9 cellular contexts compared by ENCODE assay signal in genomic region chr10:113666682-113667252, GRCh38. TPM values are rescaled to one million over a fixed set of nuclear protein-coding genes. Genes with fewer than 3 reads are reported as not detected.
A peak's percentile ranks its signal among the peaks of the same experiment; 100 is the strongest.
DNase-seq lines count a peak whose midpoint lies in the region; ATAC-seq lines count a peak whose summit lies in the region.
"Had no signal": no experiment of that assay in that cellular context is flagged by ENCODE, and none has a peak within 500 bp of the region (broad histone marks: within the 10 kb centered on the region; RNA-seq: fewer than 3 reads in every experiment).

No MANE protein-coding gene starts in this region.

- H2AK5ac ChIP-seq in mesendoderm (ENCODE audit: low read length): no peak overlapping the region

- peaks cover 14% of the 10 kb centered on the region for H3K4me1 Mint-ChIP-seq in activated naive CD8-positive, alpha-beta T cell treated with anti-CD3 and anti-CD28 coated beads, Interleukin-2, amount 10 ng/mL, durations not matched to agents 7 days and 5 days
- H3K4me1 Mint-ChIP-seq: naive B cell had no signal

- no CpG with 5 or more reads among the region's 5 CpGs for WGBS in mesendoderm (ENCODE audit: extremely low coverage, insufficient coverage, low lambda C conversion rate)

- H2BK120ac ChIP-seq in mesendoderm (ENCODE audit: low read depth, low read length): no peak overlapping the region

- H3K79me1 ChIP-seq in mesendoderm (ENCODE audit: low read length): no peaks in the 10 kb centered on the region

- H3K4me1 ChIP-seq in BLaER1 treated with 17β-estradiol and CSF1 and Interleukin-3, amounts not matched to agents 10 nM and 100 nM: peaks cover 11 to 21% (median 15%) of the 10 kb centered on the region in 10 experiments; a peak in 18 of 20 replicates
- no peaks in the 10 kb centered on the region for H3K4me1 ChIP-seq in mesendoderm (ENCODE audit: control insufficient read depth, low read depth, low read length)

- no peak overlapping the region for H3K23ac ChIP-seq in mesendoderm (ENCODE audit: low read length)

- H3K4me2 ChIP-seq in BLaER1 treated with 17β-estradiol and CSF1 and Interleukin-3, amounts not matched to agents 10 nM and 100 nM: peak overlapping the region; percentile 10 to 67 (median 47); a peak in 19 of 22 replicates
- H3K4me2 ChIP-seq in mesendoderm (ENCODE audit: low read length): no peak overlapping the region

- H4K8ac ChIP-seq in mesendoderm (ENCODE audit: low read depth, low read length): no peak overlapping the region

- no peaks in the 10 kb centered on the region for H3K79me2 ChIP-seq in mesendoderm (ENCODE audit: control insufficient read depth, insufficient read depth, low read length)

- POLR2A ChIA-PET in activated naive CD8-positive, alpha-beta T cell treated with anti-CD3 and anti-CD28 coated beads, Interleukin-2, amount 10 ng/mL, durations not matched to agents 7 days and 5 days (lab: Charles Lee): interaction anchor here (0.7 to 3.7 kb wide), 2 partner anchors 8 to 14 kb away, joined by 3 to 30 read pairs; partner anchors contain the start of gene CASP7

- H3K36me3 Mint-ChIP-seq in activated naive CD8-positive, alpha-beta T cell treated with anti-CD3 and anti-CD28 coated beads, Interleukin-2, amount 10 ng/mL, durations not matched to agents 7 days and 5 days: peaks cover 3% of the 10 kb centered on the region

- H3K56ac ChIP-seq in mesendoderm (ENCODE audit: low read length): no peak overlapping the region

- H3K4ac ChIP-seq in mesendoderm (ENCODE audit: low read depth, low read length): no peak overlapping the region

- DNase-seq in activated naive CD8-positive, alpha-beta T cell treated with anti-CD3 and anti-CD28 coated beads, Interleukin-2, amount 10 ng/mL, durations not matched to agents 7 days and 5 days: peak; percentile 38
- DNase-seq in mucosa of gallbladder (ENCODE audit: low spot score) (no peak), NCI-H526 treated with DMSO at 0.1 percent for 48 hours (lab: John Stamatoyannopoulos, UW) (no peak), mesendoderm (no peak), kidney glomerular epithelial cell (lab: John Stamatoyannopoulos, UW) (no peak)
- DNase-seq: naive B cell had no signal

- no peak overlapping the region for H2BK15ac ChIP-seq in mesendoderm (replicated peaks; ENCODE audit: low read depth)

- no peak overlapping the region for H2BK5ac ChIP-seq in mesendoderm (ENCODE audit: low read length)

- peaks cover 13% of the 10 kb centered on the region for H3K27me3 Mint-ChIP-seq in activated naive CD8-positive, alpha-beta T cell treated with anti-CD3 and anti-CD28 coated beads, Interleukin-2, amount 10 ng/mL, durations not matched to agents 7 days and 5 days

- H3K36me3 ChIP-seq in BLaER1 treated with 17β-estradiol and CSF1 and Interleukin-3, amounts not matched to agents 10 nM and 100 nM: no peaks in the 10 kb centered on the region
- no peaks in the 10 kb centered on the region for H3K36me3 ChIP-seq in mesendoderm (ENCODE audit: control insufficient read depth, insufficient read depth, low read length)

- no peaks in the 10 kb centered on the region for H4K20me1 ChIP-seq in BLaER1 treated with 17β-estradiol and CSF1 and Interleukin-3, amounts not matched to agents 10 nM and 100 nM

- H3K27me3 ChIP-seq in BLaER1 treated with 17β-estradiol and CSF1 and Interleukin-3, amounts not matched to agents 10 nM and 100 nM: no peaks in the 10 kb centered on the region
- H3K27me3 ChIP-seq in mesendoderm (ENCODE audit: insufficient read depth, low read length, poor library complexity): no peaks in the 10 kb centered on the region

- no peak overlapping the region for H3K18ac ChIP-seq in mesendoderm (ENCODE audit: low read length)

- peaks cover 10% of the 10 kb centered on the region for H3K9me3 Mint-ChIP-seq in activated naive CD8-positive, alpha-beta T cell treated with anti-CD3 and anti-CD28 coated beads, Interleukin-2, amount 10 ng/mL, durations not matched to agents 7 days and 5 days

- H3K9ac ChIP-seq in BLaER1 treated with 17β-estradiol and CSF1 and Interleukin-3, amounts not matched to agents 10 nM and 100 nM: peak overlapping the region in 1 of 11 experiments; percentile 15; a peak in 1 of 22 replicates
- no peak overlapping the region for H3K9ac ChIP-seq in mesendoderm (ENCODE audit: low read length)

- ATAC-seq in GM19395 (IDR thresholded peaks at IDR 0.05; ENCODE audit: unreplicated experiment) (peak; percentile 88), HG03159 (IDR thresholded peaks at IDR 0.05; ENCODE audit: unreplicated experiment) (peak; percentile 75)
- ATAC-seq in activated naive CD8-positive, alpha-beta T cell treated with anti-CD3 and anti-CD28 coated beads, Interleukin-2, amount 10 ng/mL, durations not matched to agents 7 days and 5 days (ENCODE audit: low read depth): peak; percentile 97

- no peak overlapping the region for H4K5ac ChIP-seq in mesendoderm (ENCODE audit: low read length)

- peak overlapping the region; percentile 91 for H3K27ac Mint-ChIP-seq in activated naive CD8-positive, alpha-beta T cell treated with anti-CD3 and anti-CD28 coated beads, Interleukin-2, amount 10 ng/mL, durations not matched to agents 7 days and 5 days

- H3K4me3 Mint-ChIP-seq in activated naive CD8-positive, alpha-beta T cell treated with anti-CD3 and anti-CD28 coated beads, Interleukin-2, amount 10 ng/mL, durations not matched to agents 7 days and 5 days: peak overlapping the region; percentile 46
- H3K4me3 Mint-ChIP-seq: naive B cell had no signal

- peak overlapping the region in 8 of 11 experiments; percentile 33 to 65 (median 48); a peak in 16 of 22 replicates for H3K27ac ChIP-seq in BLaER1 treated with 17β-estradiol and CSF1 and Interleukin-3, amounts not matched to agents 10 nM and 100 nM
- no peak overlapping the region for H3K27ac ChIP-seq in mesendoderm (ENCODE audit: low read depth, low read length)

- no peak overlapping the region for H3K4me3 ChIP-seq in BLaER1 treated with 17β-estradiol and CSF1 and Interleukin-3, amounts not matched to agents 10 nM and 100 nM
- no peak overlapping the region for H3K4me3 ChIP-seq in mesendoderm (ENCODE audit: low read length)

- H3K9me3 ChIP-seq in BLaER1 treated with 17β-estradiol and CSF1 and Interleukin-3, amounts not matched to agents 10 nM and 100 nM (replicated peaks in 1 of 11): peaks cover 11 to 20% (median 15%) of the 10 kb centered on the region in 11 experiments; a peak in 20 of 22 replicates

RNA-seq across cellular contexts. Expression of gene NRAP, which starts 2.9 kb away (rescaled TPM):
- total RNA-seq in activated naive CD8-positive, alpha-beta T cell treated with anti-CD3 and anti-CD28 coated beads, Interleukin-2, amount 10 ng/mL, durations not matched to agents 7 days and 5 days: not detected
- not detected for total RNA-seq in mucosa of gallbladder
- 0.01 TPM for polyA plus RNA-seq in mesendoderm (2013, experiment 1 of 2)
- polyA plus RNA-seq in mesendoderm (2013, experiment 2 of 2): under 0.01 TPM

RNA-seq across cellular contexts. Expression of gene CASP7, which starts 12.9 kb away (rescaled TPM):
- 10 to 100 TPM; 32.6 to 35.9 TPM for total RNA-seq in activated naive CD8-positive, alpha-beta T cell treated with anti-CD3 and anti-CD28 coated beads, Interleukin-2, amount 10 ng/mL, durations not matched to agents 7 days and 5 days
- total RNA-seq in mucosa of gallbladder: 26.2 TPM
- polyA plus RNA-seq in mesendoderm (2013, experiment 1 of 2): 2.7 TPM
- polyA plus RNA-seq in mesendoderm (2013, experiment 2 of 2): 2.8 TPM
